In genomic region chr12:6867407-6868210, GRCh38 we compare ENCODE assay signal across 7 cellular contexts. TPM values are rescaled to one million over a fixed set of nuclear protein-coding genes. Genes with fewer than 3 reads are reported as not detected.
DNase-seq lines count a peak whose midpoint lies in the region; ATAC-seq and TF ChIP-seq lines count a peak whose summit lies in the region.

TSS of gene TPI1 (plus strand) at chr12:6867531. CDS start at chr12:6867567, 36 bp downstream.

- TF ChIP-seq POLR2A in GM18505 (IDR thresholded peaks at IDR 0.05; ENCODE audit: borderline replicate concordance, extremely low read depth, insufficient read depth, insufficient read length): peak; percentile 98
- TF ChIP-seq POLR2A in spleen (IDR thresholded peaks at IDR 0.05): peak; percentile 87 to 97 (median 94)

- CTCF ChIA-PET in activated B cell treated with CpG ODN at 0.5 μM for 24 hours (lab: Charles Lee): interaction anchor here (0.6 to 3.4 kb wide), 6 partner anchors 15 to 241 kb away, joined by 4 to 34 read pairs (median 8); partner anchors contain the start of genes C1RL, CDCA3, MLF2 and USP5

- peaks cover 66% of the 10 kb centered on the region for H3K36me3 Mint-ChIP-seq in activated B cell treated with CpG ODN at 0.5 μM for 24 hours (ENCODE audit: low read depth)

- H3K27me3 ChIP-seq in spleen (replicated peaks in 1 of 7): no peaks in the 10 kb centered on the region

- H3K4me3 ChIP-seq in spleen: peak within 1 kb of the TSS; percentile 89 to 100 (median 99)

- peak; percentile 55 for ATAC-seq in GM18505 (IDR thresholded peaks at IDR 0.05; ENCODE audit: unreplicated experiment)
- peak; percentile 68 for ATAC-seq in HG02852 (IDR thresholded peaks at IDR 0.05; ENCODE audit: unreplicated experiment)
- ATAC-seq in activated B cell treated with CpG ODN at 0.5 μM for 24 hours (ENCODE audit: low read depth): peak; percentile 78

- TF ChIP-seq CTCF in activated B cell treated with CpG ODN at 0.5 μM for 24 hours (IDR thresholded peaks at IDR 0.05) (no peak), spleen (IDR thresholded peaks at IDR 0.05 in 8 of 11, conservative IDR thresholded peaks at IDR 0.05 in 3 of 11) (peak in 1 of 11 experiments; percentile 13)

- intact Hi-C loops in activated B cell treated with CpG ODN at 0.5 μM for 24 hours (cut with micrococcal nuclease): loop anchor here (1.0 to 2.0 kb wide), 3 partner anchors 15 to 771 kb away; partner anchors contain the start of genes LPCAT3 and USP5
- intact Hi-C loops in spleen (cut with DNase I; ENCODE audit: low total_unique reads): loop anchor here (10.0 kb wide), 1 partner anchor 97 kb away; no protein-coding TSS in a partner anchor

- peak within 1 kb of the TSS; percentile 96 for H3K27ac ChIP-seq in caudate nucleus (ENCODE audit: low read depth, low read length)
- H3K27ac ChIP-seq in spleen: peak within 1 kb of the TSS; percentile 89 to 99 (median 98)

- peaks cover 31 to 61% (median 53%) of the 10 kb centered on the region in 6 donors for H3K4me1 ChIP-seq in spleen

- peaks cover 0 to 66% (median 51%) of the 10 kb centered on the region in 6 donors for H3K36me3 ChIP-seq in spleen

- POLR2A ChIA-PET in activated B cell treated with CpG ODN at 0.5 μM for 24 hours (lab: Charles Lee): interaction anchor here (0.6 to 11.1 kb wide), 22 partner anchors 9 to 424 kb away, joined by 3 to 190 read pairs (median 3); partner anchors contain the start of genes C12orf57, CDCA3, COPS7A and EMG1

- peak within 1 kb of the TSS; percentile 89 for H3K4me3 Mint-ChIP-seq in activated B cell treated with CpG ODN at 0.5 μM for 24 hours

- H3K27ac Mint-ChIP-seq in activated B cell treated with CpG ODN at 0.5 μM for 24 hours: peak within 1 kb of the TSS; percentile 84

- no peaks in the 10 kb centered on the region for H3K9me3 ChIP-seq in spleen

- 0 to 1% (median 1%) methylated on average over 45 to 87 of the region's 87 CpGs for WGBS in spleen, 5 donors

- H3K4me1 Mint-ChIP-seq in activated B cell treated with CpG ODN at 0.5 μM for 24 hours: peaks cover 51% of the 10 kb centered on the region

- no peaks in the 10 kb centered on the region for H3K9me3 Mint-ChIP-seq in activated B cell treated with CpG ODN at 0.5 μM for 24 hours

- H3K27me3 Mint-ChIP-seq in activated B cell treated with CpG ODN at 0.5 μM for 24 hours: no peaks in the 10 kb centered on the region

- DNase-seq in NCI-H2029 treated with DMSO at 0.1 percent for 48 hours (lab: John Stamatoyannopoulos, UW): peak; percentile 26
- DNase-seq in activated B cell treated with CpG ODN at 0.5 μM for 24 hours: peak; percentile 65
- DNase-seq in caudate nucleus (lab: John Stamatoyannopoulos, UW): peak in 57 of 61 donors; percentile 7 to 89 (median 76)
- peak; percentile 75 for DNase-seq in inferior parietal cortex (ENCODE audit: extremely low spot score)
- DNase-seq in spleen: peak; percentile 92

RNA-seq across cellular contexts. Expression of gene TPI1, which starts in this region (rescaled TPM):
- total RNA-seq in activated B cell treated with CpG ODN at 0.5 μM for 24 hours (306 and 318 TPM in 2 replicates), spleen (100 to 1,000 TPM; 218 to 471 (median 288) TPM)
- 100 to 1,000 TPM; 234 to 364 (median 311) TPM for polyA plus RNA-seq in spleen

Comparison
In these comparisons a context has a peak if more than half of its experiments do, and no peak if none do; other contexts are left out.
1. Peak in every context shown above with its lines: DNase-seq, ATAC-seq, H3K4me3 ChIP-seq and H3K27ac ChIP-seq.
2. DNase-seq: peak in every context shown above with its lines; median percentile 92 in spleen; 76 in caudate nucleus; 75 in inferior parietal cortex; 65 in activated B cell treated with CpG ODN at 0.5 μM for 24 hours; 26 in NCI-H2029 treated with DMSO at 0.1 percent for 48 hours.